Comparison of ENCODE assay signal across 25 cellular contexts in the genomic region with DNA sequence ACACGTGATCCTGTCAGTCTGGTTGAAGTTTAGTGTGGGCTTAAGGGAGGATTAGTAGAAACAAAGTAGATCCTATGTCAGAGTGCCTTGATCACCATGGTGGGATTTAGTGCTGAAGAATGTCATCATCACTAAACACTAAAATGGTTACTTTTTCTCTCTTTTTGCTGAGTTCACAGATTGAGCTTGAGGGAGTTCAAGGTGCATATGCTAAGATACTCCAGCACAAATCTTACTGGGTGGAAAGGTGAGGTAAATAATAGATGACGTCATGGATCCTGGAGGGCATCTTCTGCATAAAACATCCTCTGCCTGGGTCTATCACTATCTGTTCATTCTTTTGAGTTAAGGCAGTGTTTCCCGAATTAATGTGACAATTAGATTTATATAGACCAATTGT. TPM values are rescaled to one million over a fixed set of nuclear protein-coding genes. Genes with fewer than 3 reads are reported as not detected.
A peak's percentile ranks its signal among the peaks of the same experiment; 100 is the strongest.
DNase-seq lines count a peak whose midpoint lies in the region; ATAC-seq, FAIRE-seq and TF ChIP-seq lines count a peak whose summit lies in the region.
"Had no signal": no experiment of that assay in that cellular context is flagged by ENCODE, and none has a peak within 500 bp of the region (broad histone marks: within the 10 kb centered on the region; RNA-seq: fewer than 3 reads in every experiment).

No MANE protein-coding gene starts in this region.

- H4K20me1 ChIP-seq in IMR-90 (ENCODE audit: insufficient read depth, low read length) (no peaks in the 10 kb centered on the region), H1 (replicated peaks in 1 of 2; ENCODE audit: control insufficient read depth in 1 of 2, insufficient read depth in 2 of 2, low read length in 2 of 2) (no peaks in the 10 kb centered on the region), mammary epithelial cell (ENCODE audit: insufficient read depth, low read length) (no peaks in the 10 kb centered on the region)
- H4K20me1 ChIP-seq: BLaER1 treated with 17β-estradiol and CSF1 and Interleukin-3, amounts not matched to agents 10 nM and 100 nM had no signal

- no peak overlapping the region for H2BK5ac ChIP-seq in IMR-90 (ENCODE audit: low read depth, low read length, poor library complexity, severe bottlenecking)
- H2BK5ac ChIP-seq in H1 (ENCODE audit: low read depth, low read length) = no peak overlapping the region

- no peak overlapping the region for H4K8ac ChIP-seq in IMR-90 (ENCODE audit: low read depth in 2 of 2, low read length in 2 of 2)
- no peak overlapping the region for H4K8ac ChIP-seq in H1 (ENCODE audit: extremely low read depth, insufficient read depth, low read length)

- no peak overlapping the region for H4K5ac ChIP-seq in IMR-90 (ENCODE audit: low read depth, low read length)
- H4K5ac ChIP-seq in H1 (ENCODE audit: insufficient read length, low read depth, low read length) = no peak overlapping the region

- H2BK20ac ChIP-seq in IMR-90 (ENCODE audit: low read depth, low read length) (no peak overlapping the region), H1 (ENCODE audit: low read length) (no peak overlapping the region)

- no peaks in the 10 kb centered on the region for H3K79me2 ChIP-seq in H1 (ENCODE audit: control insufficient read depth in 1 of 2, insufficient read depth in 2 of 2, low read length in 2 of 2)
- no peaks in the 10 kb centered on the region for H3K79me2 ChIP-seq in mammary epithelial cell (ENCODE audit: insufficient read depth, low read length)

- no peak overlapping the region for H2BK12ac ChIP-seq in H1 (ENCODE audit: low read depth, low read length)

- H3K4me2 ChIP-seq in IMR-90 (ENCODE audit: low read depth, low read length) = no peak overlapping the region
- no peak overlapping the region for H3K4me2 ChIP-seq in H1 (ENCODE audit: insufficient read depth in 1 of 2, low read depth in 2 of 2, low read length in 2 of 2)
- H3K4me2 ChIP-seq in mammary epithelial cell (ENCODE audit: insufficient read depth, low read depth, low read length) = no peak overlapping the region
- H3K4me2 ChIP-seq: BLaER1 treated with 17β-estradiol and CSF1 and Interleukin-3, amounts not matched to agents 10 nM and 100 nM; GM23338 had no signal

- H3K4me3 Mint-ChIP-seq in WTC11 = no peak overlapping the region
- H3K4me3 Mint-ChIP-seq: CD14-positive monocyte; CD4-positive, alpha-beta T cell; CD8-positive, alpha-beta memory T cell; GM23338 had no signal

- peak; percentile 68 for DNase-seq in DMS53 (lab: John Stamatoyannopoulos, UW)
- DNase-seq in DMS53 treated with DMSO at 0.1 percent for 48 hours (lab: John Stamatoyannopoulos, UW; ENCODE audit: unreplicated experiment) = no peak
- DNase-seq in IMR-90 = no peak
- no peak for DNase-seq in WTC11 (ENCODE audit: low spot score)
- no peak for DNase-seq in H1 (ENCODE audit: low read depth in 1 of 2, low spot score in 2 of 2)
- no peak for DNase-seq in mammary epithelial cell
- DNase-seq: ACHN; AML-193; BE2C; CD4-positive, alpha-beta T cell; CD8-positive, alpha-beta memory T cell; DMS 273 treated with DMSO at 0.1 percent for 48 hours; DND-41; H7; HCEC 1CT had no signal

- H3K36me3 ChIP-seq in IMR-90 (ENCODE audit: control insufficient read depth, insufficient read depth, low read length) (no peaks in the 10 kb centered on the region), H1 (ENCODE audit: control insufficient read depth in 2 of 4, insufficient read depth in 4 of 4, low read length in 3 of 4) (0 out of 8 replicates have a peak, but pooled peaks cover 0 to 3% (median 0%) of the 10 kb centered on the region in 4 experiments), mammary epithelial cell (ENCODE audit: insufficient read depth, low read length) (no peaks in the 10 kb centered on the region)
- H3K36me3 ChIP-seq: BE2C; BLaER1 treated with 17β-estradiol and CSF1 and Interleukin-3, amounts not matched to agents 10 nM and 100 nM had no signal

- H3K36me3 Mint-ChIP-seq in WTC11 = peaks cover 30% of the 10 kb centered on the region
- H3K36me3 Mint-ChIP-seq: CD14-positive monocyte; CD8-positive, alpha-beta memory T cell had no signal

- H3K56ac ChIP-seq in IMR-90 (ENCODE audit: extremely low read depth, insufficient read depth, low read length) (no peak overlapping the region), H1 (replicated peaks; ENCODE audit: insufficient read length, low read depth, low read length) (no peak overlapping the region)

- H3K14ac ChIP-seq in IMR-90 (replicated peaks; ENCODE audit: low read depth, low read length) (no peak overlapping the region), H1 (ENCODE audit: insufficient read length) (no peak overlapping the region)

- dilution Hi-C loops in IMR-90 (cut with HindIII; ENCODE audit: low sequenced_read_pairs, unreplicated experiment) = no loop called here
- dilution Hi-C loops in mammary epithelial cell (cut with HindIII; ENCODE audit: low sequenced_read_pairs) = no loop called here

- H3K23ac ChIP-seq in IMR-90 (ENCODE audit: low read depth, low read length) = no peak overlapping the region
- no peak overlapping the region for H3K23ac ChIP-seq in H1 (ENCODE audit: insufficient read length)

- peak overlapping the region; percentile 36; the same call in 1 of the 2 replicates for H3K27ac Mint-ChIP-seq in WTC11
- H3K27ac Mint-ChIP-seq: CD14-positive monocyte; CD4-positive, alpha-beta T cell; CD8-positive, alpha-beta memory T cell; GM23338 had no signal

- H2AK5ac ChIP-seq in IMR-90 (ENCODE audit: low read depth, low read length) (no peak overlapping the region), H1 (ENCODE audit: low read depth, low read length) (no peak overlapping the region)

- no peak for ATAC-seq in IMR-90 (ENCODE audit: low read depth)
- ATAC-seq in WTC11 = no peak
- ATAC-seq in HG02642 (IDR thresholded peaks at IDR 0.05; ENCODE audit: poor library complexity, unreplicated experiment) = no peak
- no peak for ATAC-seq in GM21423 (IDR thresholded peaks at IDR 0.05; ENCODE audit: unreplicated experiment)
- ATAC-seq: GM23338 had no signal

- H3K27me3 ChIP-seq in IMR-90 (ENCODE audit: control insufficient read depth, insufficient read depth, low read length) = peaks cover 6% of the 10 kb centered on the region
- no peaks in the 10 kb centered on the region for H3K27me3 ChIP-seq in H1 (replicated peaks in 1 of 4; ENCODE audit: control insufficient read depth in 3 of 4, extremely low read depth in 1 of 4, insufficient read depth in 3 of 4, low read length in 3 of 4)
- H3K27me3 ChIP-seq in mammary epithelial cell (ENCODE audit: insufficient read depth, low read length) = peaks cover 2% of the 10 kb centered on the region
- H3K27me3 ChIP-seq: BLaER1 treated with 17β-estradiol and CSF1 and Interleukin-3, amounts not matched to agents 10 nM and 100 nM had no signal

- no peaks in the 10 kb centered on the region for H3K9me3 Mint-ChIP-seq in WTC11
- H3K9me3 Mint-ChIP-seq: CD14-positive monocyte; CD4-positive, alpha-beta T cell; CD8-positive, alpha-beta memory T cell; GM23338 had no signal

- H3K79me1 ChIP-seq in IMR-90 (ENCODE audit: low read depth in 1 of 2, low read length in 2 of 2) (no peaks in the 10 kb centered on the region), H1 (ENCODE audit: low read depth, low read length) (no peaks in the 10 kb centered on the region)

- TF ChIP-seq POLR2A in IMR-90 (IDR thresholded peaks at IDR 0.05; ENCODE audit: low read depth, low read length) = no peak
- no peak for TF ChIP-seq POLR2A in H1 (IDR thresholded peaks at IDR 0.05; ENCODE audit: control extremely low read depth in 1 of 2, low read depth in 2 of 2, low read length in 2 of 2)

- no peak overlapping the region for H2BK15ac ChIP-seq in IMR-90 (ENCODE audit: low read depth, low read length)
- 0 out of 2 replicates have a peak overlapping the region, but pooled peaks have one; percentile 9 for H2BK15ac ChIP-seq in H1 (ENCODE audit: low read length)

- H3K4me3 ChIP-seq in IMR-90 (ENCODE audit: insufficient read depth, low read depth, low read length) = no peak overlapping the region
- H3K4me3 ChIP-seq in H1 (ENCODE audit: extremely low read depth in 1 of 4, insufficient read depth in 2 of 4, low read depth in 3 of 4, low read length in 4 of 4) = no peak overlapping the region
- no peak overlapping the region for H3K4me3 ChIP-seq in mammary epithelial cell (replicated peaks in 1 of 3; ENCODE audit: insufficient read depth in 1 of 3, low read depth in 2 of 3, low read length in 3 of 3)
- H3K4me3 ChIP-seq: BLaER1 treated with 17β-estradiol and CSF1 and Interleukin-3, amounts not matched to agents 10 nM and 100 nM; GM23338 had no signal

- peaks cover 3% of the 10 kb centered on the region; the same call in 1 of the 2 replicates for H3K23me2 ChIP-seq in H1 (ENCODE audit: low read depth, low read length)

- no peak for FAIRE-seq in H1 (lab: Jason Lieb, UNC)
- FAIRE-seq: A204.1, D721Med, G401.6, GM19239 had no signal

- TF ChIP-seq EP300 in H1 (IDR thresholded peaks at IDR 0.05; ENCODE audit: borderline replicate concordance in 1 of 2, low read depth in 2 of 2, low read length in 2 of 2) = no peak

- H3K18ac ChIP-seq in IMR-90 (ENCODE audit: low read depth, low read length) (no peak overlapping the region), H1 (ENCODE audit: extremely low read depth, low read length) (no peak overlapping the region)

- H2BK120ac ChIP-seq in IMR-90 (ENCODE audit: low read depth, low read length) (no peak overlapping the region), H1 (replicated peaks; ENCODE audit: low read depth, low read length) (no peak overlapping the region)

- WGBS in IMR-90 (ENCODE audit: extremely low coverage in 2 of 2, insufficient read length in 1 of 2), 2 experiments = 40% methylated on average over 1 of the region's 3 CpGs; no CpG with 5 or more reads in 1 of the 2 experiments
- 86% methylated on average over 3 of the region's 3 CpGs; no CpG with 5 or more reads in 1 of the 2 experiments for WGBS in H1 (ENCODE audit: extremely low coverage in 1 of 2, insufficient coverage in 1 of 2, insufficient read length in 1 of 2, insufficient replicate concordance in 2 of 2, low coverage in 1 of 2, low lambda C conversion rate in 2 of 2, missing lambda C conversion rate in 1 of 2), 2 experiments
- WGBS in mammary epithelial cell (ENCODE audit: low coverage, missing lambda C conversion rate) = 72% methylated on average over 3 of the region's 3 CpGs

- H4K91ac ChIP-seq in IMR-90 (ENCODE audit: insufficient read depth, low read depth, low read length) (no peak overlapping the region), H1 (replicated peaks; ENCODE audit: insufficient read length, low read length) (peak overlapping the region; percentile 13)

- CTCF ChIA-PET in IMR-90 (lab: Yijun Ruan, JAX) = no interaction called here
- CTCF ChIA-PET in WTC11 (lab: Charles Lee) = no interaction called here
- CTCF ChIA-PET in H1 (lab: Charles Lee; ENCODE audit: partially characterized antibody) = interaction anchor here (1.0 kb wide), 1 partner anchor 17 kb away, joined by 3 read pairs; no protein-coding TSS in a partner anchor
- CTCF ChIA-PET in mammary epithelial cell (lab: Charles Lee; ENCODE audit: low non-redundant PET) = no interaction called here

- H3K9ac ChIP-seq in IMR-90 (ENCODE audit: low read depth, low read length) = no peak overlapping the region
- H3K9ac ChIP-seq in H1 (replicated peaks in 1 of 4; ENCODE audit: extremely low read depth in 1 of 4, low read depth in 3 of 4, low read length in 3 of 4) = no peak overlapping the region
- no peak overlapping the region for H3K9ac ChIP-seq in mammary epithelial cell (ENCODE audit: insufficient read depth, low read length)
- H3K9ac ChIP-seq: BLaER1 treated with 17β-estradiol and CSF1 and Interleukin-3, amounts not matched to agents 10 nM and 100 nM had no signal

- no peaks in the 10 kb centered on the region for H3K4me1 ChIP-seq in IMR-90 (ENCODE audit: control insufficient read depth, insufficient read depth, low read length)
- peaks cover 0 to 18% (median 10%) of the 10 kb centered on the region in 4 experiments; a peak in 5 of 7 replicates for H3K4me1 ChIP-seq in H1 (replicated peaks in 1 of 4; ENCODE audit: control insufficient read depth in 3 of 4, insufficient read depth in 4 of 4, low read length in 3 of 4)
- H3K4me1 ChIP-seq in mammary epithelial cell (ENCODE audit: insufficient read depth, low read length) = no peaks in the 10 kb centered on the region
- H3K4me1 ChIP-seq: BE2C; BLaER1 treated with 17β-estradiol and CSF1 and Interleukin-3, amounts not matched to agents 10 nM and 100 nM had no signal

- H2AK9ac ChIP-seq in IMR-90 (replicated peaks; ENCODE audit: low read depth, low read length, poor library complexity) = no peak overlapping the region

- H3K27ac ChIP-seq in IMR-90 (ENCODE audit: insufficient read depth, low read length) = no peak overlapping the region
- H3K27ac ChIP-seq in H1 (ENCODE audit: low read depth, low read length) = no peak overlapping the region
- H3K27ac ChIP-seq in mammary epithelial cell (ENCODE audit: insufficient read depth, low read depth, low read length) = no peak overlapping the region
- H3K27ac ChIP-seq: 22Rv1; BLaER1 treated with 17β-estradiol and CSF1 and Interleukin-3, amounts not matched to agents 10 nM and 100 nM had no signal

- POLR2A ChIA-PET in IMR-90 (lab: Charles Lee; ENCODE audit: unreplicated experiment) = no interaction called here
- POLR2A ChIA-PET in WTC11 (lab: Charles Lee) = no interaction called here
- POLR2A ChIA-PET in H1 (lab: Charles Lee; ENCODE audit: partially characterized antibody) = interaction anchor here (0.9 kb wide), 1 partner anchor 52 kb away, joined by 3 read pairs; no protein-coding TSS in a partner anchor

- BruUV-seq in IMR-90 (replicated peaks; lab: Mats Ljungman, UMichigan) (no TSS peak), mammary epithelial cell (replicated peaks; lab: Mats Ljungman, UMichigan) (no TSS peak)

- no peak overlapping the region for H3K4ac ChIP-seq in IMR-90 (ENCODE audit: low read depth, low read length)
- no peak overlapping the region for H3K4ac ChIP-seq in H1 (replicated peaks; ENCODE audit: insufficient read length, low read depth, low read length)

- in situ Hi-C loops in IMR-90 (cut with MboI; ENCODE audit: low sequenced_read_pairs) = no loop called here
- in situ Hi-C loops in mammary epithelial cell (cut with MboI; ENCODE audit: low sequenced_read_pairs in 2 of 2) = no loop called here

- no peaks in the 10 kb centered on the region for H3K9me1 ChIP-seq in IMR-90 (ENCODE audit: insufficient read depth, low read length)

- peaks cover 41% of the 10 kb centered on the region for H3K4me1 Mint-ChIP-seq in WTC11
- H3K4me1 Mint-ChIP-seq: CD14-positive monocyte; CD8-positive, alpha-beta memory T cell had no signal

- H2AFZ ChIP-seq in IMR-90 (replicated peaks; ENCODE audit: low read length, poor library complexity) = no peak overlapping the region
- H2AFZ ChIP-seq in H1 (ENCODE audit: low read length) = no peak overlapping the region
- H2AFZ ChIP-seq in mammary epithelial cell (ENCODE audit: low read depth, low read length) = no peak overlapping the region
- H2AFZ ChIP-seq: GM23338 had no signal

- TF ChIP-seq CTCF in IMR-90 (conservative IDR thresholded peaks at IDR 0.05; ENCODE audit: low read depth, low read length) (no peak), WTC11 (IDR thresholded peaks at IDR 0.05) (no peak), H1 (IDR thresholded peaks at IDR 0.05; ENCODE audit: control extremely low read depth in 1 of 3, insufficient read depth in 1 of 3, low read depth in 1 of 3, low read length in 3 of 3) (no peak), mammary epithelial cell (conservative IDR thresholded peaks at IDR 0.05 in 1 of 2, IDR thresholded peaks at IDR 0.05 in 1 of 2; ENCODE audit: extremely low read depth in 1 of 2, insufficient read depth in 1 of 2, low read depth in 1 of 2, low read length in 2 of 2) (no peak)

- H3K27me3 Mint-ChIP-seq in WTC11 (ENCODE audit: low read depth) = no peaks in the 10 kb centered on the region

- intact Hi-C loops in IMR-90 (cut with micrococcal nuclease) (no loop called here), mammary epithelial cell (cut with micrococcal nuclease) (no loop called here)

- no peak for TF ChIP-seq RAD21 in IMR-90 (IDR thresholded peaks at IDR 0.05; ENCODE audit: low read length)
- no peak for TF ChIP-seq RAD21 in H1 (IDR thresholded peaks at IDR 0.05 in 1 of 2, conservative IDR thresholded peaks at IDR 0.05 in 1 of 2; ENCODE audit: low read depth in 2 of 2, low read length in 2 of 2)

- H3K9me3 ChIP-seq in IMR-90 (ENCODE audit: control insufficient read depth, insufficient read depth, low read length) (no peaks in the 10 kb centered on the region), H1 (ENCODE audit: insufficient read depth in 2 of 2, low read depth in 1 of 2, low read length in 1 of 2) (no peaks in the 10 kb centered on the region), mammary epithelial cell (replicated peaks; ENCODE audit: insufficient read depth, low read length) (no peaks in the 10 kb centered on the region)
- H3K9me3 ChIP-seq: BE2C; BLaER1 treated with 17β-estradiol and CSF1 and Interleukin-3, amounts not matched to agents 10 nM and 100 nM had no signal

RNA-seq across cellular contexts. Expression of gene GALNT8, which starts 4.9 kb away (rescaled TPM):
- total RNA-seq in IMR-90 (2012; rRNA removed) (not detected in 2 replicates), WTC11 (2021) (6.0 to 8.8 TPM (median 7.2 TPM) in 3 replicates), mammary epithelial cell (1 to 10 TPM in 1 of 2 donors, not detected in 1; 2.8 TPM)
- polyA plus RNA-seq in IMR-90 (2012; rRNA removed) (not detected in 2 replicates), H1 (2011; rRNA removed) (3.2 and 4.7 TPM in 2 replicates), mammary epithelial cell (not detected)
- not detected in 2 replicates for polyA plus RNA-seq in IMR-90 (2012; cell fraction: cytosol; rRNA removed)
- polyA plus RNA-seq in IMR-90 (2012; cell fraction: nucleus; rRNA removed; ENCODE audit: low replicate concordance) = 0.01 TPM in 1 of 2 replicates, not detected in the other
- total RNA-seq in H1 (2021; fragmentation: NEBNext Ultra II Directional; extraction: Animal tissue kit (Norgen Biotek cat#: 25700)) = 5.4 and 8.3 TPM in 2 replicates
- 4.7 TPM for polyA plus RNA-seq in H1 (2011; cell fraction: cytosol; rRNA removed)
- 10.5 TPM for polyA plus RNA-seq in H1 (2011; cell fraction: nucleus; rRNA removed)
- polyA plus RNA-seq in H1 (2012, experiment 1 of 2) = 2.8 to 5.7 TPM (median 4.9 TPM) in 4 replicates
- 2.0 TPM for polyA plus RNA-seq in H1 (2012, experiment 2 of 2)
- 2.8 TPM for polyA plus RNA-seq in H1 (2013, experiment 1 of 2)
- 3.2 TPM for polyA plus RNA-seq in H1 (2013, experiment 2 of 2)
- 12.2 and 16.3 TPM in 2 replicates for polyA minus RNA-seq in H1 (2011; rRNA and poly(A)+ RNA removed)
- polyA minus RNA-seq in H1 (2011; cell fraction: cytosol; rRNA and poly(A)+ RNA removed) = 5.1 TPM
- 14.9 TPM for polyA minus RNA-seq in H1 (2011; cell fraction: nucleus; rRNA and poly(A)+ RNA removed)
- polyA minus RNA-seq in mammary epithelial cell = not detected
